ENCODE assay signal across 1 cellular context in genomic region chr2:191688934-191689695, GRCh38.
TF ChIP-seq lines count a peak whose summit lies in the region.

No MANE protein-coding gene starts in this region.

TF ChIP-seq in HCT116, 20 proteins besides CTCF, POLR2A, EP300 and RAD21 (continued from another document):
- TF ChIP-seq, protein P1, sequence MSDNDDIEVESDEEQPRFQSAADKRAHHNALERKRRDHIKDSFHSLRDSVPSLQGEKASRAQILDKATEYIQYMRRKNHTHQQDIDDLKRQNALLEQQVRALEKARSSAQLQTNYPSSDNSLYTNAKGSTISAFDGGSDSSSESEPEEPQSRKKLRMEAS (IDR thresholded peaks at IDR 0.05), result no peak; the same call in 1 of the 2 replicates
- TF ChIP-seq SRF (IDR thresholded peaks at IDR 0.05; ENCODE audit: low read depth) (0 out of 2 replicates have a peak, but pooled peaks have one; percentile 12), EZH2phosphoT487 (IDR thresholded peaks at IDR 0.05; ENCODE audit: borderline replicate concordance) (no peak), YY1 (IDR thresholded peaks at IDR 0.05; ENCODE audit: extremely low read depth, insufficient replicate concordance, low read depth, low read length) (no peak), EZH2 (IDR thresholded peaks at IDR 0.05) (no peak), ELF1 (IDR thresholded peaks at IDR 0.05; ENCODE audit: borderline replicate concordance, low read depth) (no peak), FOSL1 (IDR thresholded peaks at IDR 0.05; ENCODE audit: low read depth) (peak; percentile 77), POLR2AphosphoS5 (IDR thresholded peaks at IDR 0.05; ENCODE audit: low read depth, low read length) (peak; percentile 65; the same call in 1 of the 2 replicates), ZNF274 (IDR thresholded peaks at IDR 0.05; ENCODE audit: low read depth, low read length) (no peak), SIN3A (IDR thresholded peaks at IDR 0.05; ENCODE audit: low read depth) (peak; percentile 65), ZFX (IDR thresholded peaks at IDR 0.05) (no peak), CBX3 (IDR thresholded peaks at IDR 0.05; ENCODE audit: low read depth) (peak; percentile 81), EGR1 (IDR thresholded peaks at IDR 0.05; ENCODE audit: low read depth) (no peak), ATF3 (IDR thresholded peaks at IDR 0.05) (no peak), SP1 (IDR thresholded peaks at IDR 0.05; ENCODE audit: low read depth) (peak; percentile 73), JUND (IDR thresholded peaks at IDR 0.05) (peak; percentile 84), CEBPB (IDR thresholded peaks at IDR 0.05; ENCODE audit: low read depth) (peak; percentile 82)
